In the genomic region with DNA sequence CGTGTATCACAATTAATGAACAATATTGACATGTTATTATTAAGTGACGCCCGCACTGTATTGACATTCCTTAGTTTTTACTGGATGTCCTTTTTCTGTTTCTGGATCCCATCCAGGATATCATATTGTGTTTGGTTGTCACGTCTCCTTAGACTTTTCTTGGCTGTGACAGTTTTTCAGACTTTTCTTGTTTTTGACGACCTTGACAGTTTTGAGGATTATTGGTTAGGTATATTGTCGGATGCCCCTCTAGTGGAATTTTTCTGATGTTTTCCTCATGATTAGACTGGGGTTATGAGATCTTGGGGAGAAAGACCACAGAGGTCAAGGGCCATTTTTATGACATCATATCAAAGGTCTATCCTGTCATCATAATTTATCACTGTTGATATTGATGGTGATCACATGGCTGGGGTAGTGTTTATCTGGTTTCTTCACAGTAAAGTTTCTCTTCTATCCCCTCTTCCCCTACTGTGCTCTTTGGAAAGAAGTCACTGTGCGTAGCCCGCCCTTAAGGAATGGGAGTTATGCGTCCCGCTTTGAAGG, we compare ENCODE assay signal across 1 cellular context.
TF ChIP-seq lines count a peak whose summit lies in the region.

No MANE protein-coding gene starts in this region.

TF ChIP-seq in GM23338, 12 proteins besides CTCF, POLR2A, EP300 and RAD21 (continued from another document):
- TF ChIP-seq, protein P1, sequence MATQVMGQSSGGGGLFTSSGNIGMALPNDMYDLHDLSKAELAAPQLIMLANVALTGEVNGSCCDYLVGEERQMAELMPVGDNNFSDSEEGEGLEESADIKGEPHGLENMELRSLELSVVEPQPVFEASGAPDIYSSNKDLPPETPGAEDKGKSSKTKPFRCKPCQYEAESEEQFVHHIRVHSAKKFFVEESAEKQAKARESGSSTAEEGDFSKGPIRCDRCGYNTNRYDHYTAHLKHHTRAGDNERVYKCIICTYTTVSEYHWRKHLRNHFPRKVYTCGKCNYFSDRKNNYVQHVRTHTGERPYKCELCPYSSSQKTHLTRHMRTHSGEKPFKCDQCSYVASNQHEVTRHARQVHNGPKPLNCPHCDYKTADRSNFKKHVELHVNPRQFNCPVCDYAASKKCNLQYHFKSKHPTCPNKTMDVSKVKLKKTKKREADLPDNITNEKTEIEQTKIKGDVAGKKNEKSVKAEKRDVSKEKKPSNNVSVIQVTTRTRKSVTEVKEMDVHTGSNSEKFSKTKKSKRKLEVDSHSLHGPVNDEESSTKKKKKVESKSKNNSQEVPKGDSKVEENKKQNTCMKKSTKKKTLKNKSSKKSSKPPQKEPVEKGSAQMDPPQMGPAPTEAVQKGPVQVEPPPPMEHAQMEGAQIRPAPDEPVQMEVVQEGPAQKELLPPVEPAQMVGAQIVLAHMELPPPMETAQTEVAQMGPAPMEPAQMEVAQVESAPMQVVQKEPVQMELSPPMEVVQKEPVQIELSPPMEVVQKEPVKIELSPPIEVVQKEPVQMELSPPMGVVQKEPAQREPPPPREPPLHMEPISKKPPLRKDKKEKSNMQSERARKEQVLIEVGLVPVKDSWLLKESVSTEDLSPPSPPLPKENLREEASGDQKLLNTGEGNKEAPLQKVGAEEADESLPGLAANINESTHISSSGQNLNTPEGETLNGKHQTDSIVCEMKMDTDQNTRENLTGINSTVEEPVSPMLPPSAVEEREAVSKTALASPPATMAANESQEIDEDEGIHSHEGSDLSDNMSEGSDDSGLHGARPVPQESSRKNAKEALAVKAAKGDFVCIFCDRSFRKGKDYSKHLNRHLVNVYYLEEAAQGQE (IDR thresholded peaks at IDR 0.05; ENCODE audit: unreplicated experiment): no peak
- TF ChIP-seq, protein P2, sequence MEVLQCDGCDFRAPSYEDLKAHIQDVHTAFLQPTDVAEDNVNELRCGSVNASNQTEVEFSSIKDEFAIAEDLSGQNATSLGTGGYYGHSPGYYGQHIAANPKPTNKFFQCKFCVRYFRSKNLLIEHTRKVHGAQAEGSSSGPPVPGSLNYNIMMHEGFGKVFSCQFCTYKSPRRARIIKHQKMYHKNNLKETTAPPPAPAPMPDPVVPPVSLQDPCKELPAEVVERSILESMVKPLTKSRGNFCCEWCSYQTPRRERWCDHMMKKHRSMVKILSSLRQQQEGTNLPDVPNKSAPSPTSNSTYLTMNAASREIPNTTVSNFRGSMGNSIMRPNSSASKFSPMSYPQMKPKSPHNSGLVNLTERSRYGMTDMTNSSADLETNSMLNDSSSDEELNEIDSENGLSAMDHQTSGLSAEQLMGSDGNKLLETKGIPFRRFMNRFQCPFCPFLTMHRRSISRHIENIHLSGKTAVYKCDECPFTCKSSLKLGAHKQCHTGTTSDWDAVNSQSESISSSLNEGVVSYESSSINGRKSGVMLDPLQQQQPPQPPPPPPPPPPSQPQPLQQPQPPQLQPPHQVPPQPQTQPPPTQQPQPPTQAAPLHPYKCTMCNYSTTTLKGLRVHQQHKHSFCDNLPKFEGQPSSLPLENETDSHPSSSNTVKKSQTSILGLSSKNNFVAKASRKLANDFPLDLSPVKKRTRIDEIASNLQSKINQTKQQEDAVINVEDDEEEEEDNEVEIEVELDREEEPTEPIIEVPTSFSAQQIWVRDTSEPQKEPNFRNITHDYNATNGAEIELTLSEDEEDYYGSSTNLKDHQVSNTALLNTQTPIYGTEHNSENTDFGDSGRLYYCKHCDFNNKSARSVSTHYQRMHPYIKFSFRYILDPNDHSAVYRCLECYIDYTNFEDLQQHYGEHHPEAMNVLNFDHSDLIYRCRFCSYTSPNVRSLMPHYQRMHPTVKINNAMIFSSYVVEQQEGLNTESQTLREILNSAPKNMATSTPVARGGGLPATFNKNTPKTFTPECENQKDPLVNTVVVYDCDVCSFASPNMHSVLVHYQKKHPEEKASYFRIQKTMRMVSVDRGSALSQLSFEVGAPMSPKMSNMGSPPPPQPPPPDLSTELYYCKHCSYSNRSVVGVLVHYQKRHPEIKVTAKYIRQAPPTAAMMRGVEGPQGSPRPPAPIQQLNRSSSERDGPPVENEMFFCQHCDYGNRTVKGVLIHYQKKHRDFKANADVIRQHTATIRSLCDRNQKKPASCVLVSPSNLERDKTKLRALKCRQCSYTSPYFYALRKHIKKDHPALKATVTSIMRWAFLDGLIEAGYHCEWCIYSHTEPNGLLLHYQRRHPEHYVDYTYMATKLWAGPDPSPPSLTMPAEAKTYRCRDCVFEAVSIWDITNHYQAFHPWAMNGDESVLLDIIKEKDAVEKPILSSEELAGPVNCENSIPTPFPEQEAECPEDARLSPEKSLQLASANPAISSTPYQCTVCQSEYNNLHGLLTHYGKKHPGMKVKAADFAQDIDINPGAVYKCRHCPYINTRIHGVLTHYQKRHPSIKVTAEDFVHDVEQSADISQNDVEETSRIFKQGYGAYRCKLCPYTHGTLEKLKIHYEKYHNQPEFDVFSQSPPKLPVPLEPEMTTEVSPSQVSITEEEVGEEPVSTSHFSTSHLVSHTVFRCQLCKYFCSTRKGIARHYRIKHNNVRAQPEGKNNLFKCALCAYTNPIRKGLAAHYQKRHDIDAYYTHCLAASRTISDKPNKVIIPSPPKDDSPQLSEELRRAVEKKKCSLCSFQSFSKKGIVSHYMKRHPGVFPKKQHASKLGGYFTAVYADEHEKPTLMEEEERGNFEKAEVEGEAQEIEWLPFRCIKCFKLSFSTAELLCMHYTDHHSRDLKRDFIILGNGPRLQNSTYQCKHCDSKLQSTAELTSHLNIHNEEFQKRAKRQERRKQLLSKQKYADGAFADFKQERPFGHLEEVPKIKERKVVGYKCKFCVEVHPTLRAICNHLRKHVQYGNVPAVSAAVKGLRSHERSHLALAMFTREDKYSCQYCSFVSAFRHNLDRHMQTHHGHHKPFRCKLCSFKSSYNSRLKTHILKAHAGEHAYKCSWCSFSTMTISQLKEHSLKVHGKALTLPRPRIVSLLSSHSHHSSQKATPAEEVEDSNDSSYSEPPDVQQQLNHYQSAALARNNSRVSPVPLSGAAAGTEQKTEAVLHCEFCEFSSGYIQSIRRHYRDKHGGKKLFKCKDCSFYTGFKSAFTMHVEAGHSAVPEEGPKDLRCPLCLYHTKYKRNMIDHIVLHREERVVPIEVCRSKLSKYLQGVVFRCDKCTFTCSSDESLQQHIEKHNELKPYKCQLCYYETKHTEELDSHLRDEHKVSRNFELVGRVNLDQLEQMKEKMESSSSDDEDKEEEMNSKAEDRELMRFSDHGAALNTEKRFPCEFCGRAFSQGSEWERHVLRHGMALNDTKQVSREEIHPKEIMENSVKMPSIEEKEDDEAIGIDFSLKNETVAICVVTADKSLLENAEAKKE (CRISPR knock-in tag; IDR thresholded peaks at IDR 0.05): no peak
- TF ChIP-seq EZH2phosphoT487 (IDR thresholded peaks at IDR 0.05; ENCODE audit: unreplicated experiment) (no peak), STAT1 (IDR thresholded peaks at IDR 0.05; ENCODE audit: unreplicated experiment) (no peak), ZNF331 (CRISPR knock-in tag; IDR thresholded peaks at IDR 0.05; ENCODE audit: low read depth) (no peak), NANOG (IDR thresholded peaks at IDR 0.05; ENCODE audit: borderline replicate concordance) (no peak), CREB1 (CRISPR knock-in tag; IDR thresholded peaks at IDR 0.05; ENCODE audit: low read depth) (no peak), POLR2AphosphoS5 (IDR thresholded peaks at IDR 0.05; ENCODE audit: low read depth) (no peak)
- TF ChIP-seq, protein P3, sequence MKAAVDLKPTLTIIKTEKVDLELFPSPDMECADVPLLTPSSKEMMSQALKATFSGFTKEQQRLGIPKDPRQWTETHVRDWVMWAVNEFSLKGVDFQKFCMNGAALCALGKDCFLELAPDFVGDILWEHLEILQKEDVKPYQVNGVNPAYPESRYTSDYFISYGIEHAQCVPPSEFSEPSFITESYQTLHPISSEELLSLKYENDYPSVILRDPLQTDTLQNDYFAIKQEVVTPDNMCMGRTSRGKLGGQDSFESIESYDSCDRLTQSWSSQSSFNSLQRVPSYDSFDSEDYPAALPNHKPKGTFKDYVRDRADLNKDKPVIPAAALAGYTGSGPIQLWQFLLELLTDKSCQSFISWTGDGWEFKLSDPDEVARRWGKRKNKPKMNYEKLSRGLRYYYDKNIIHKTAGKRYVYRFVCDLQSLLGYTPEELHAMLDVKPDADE (IDR thresholded peaks at IDR 0.05): no peak
